ENCODE assay signal across 17 cellular contexts in genomic region chr20:61533231-61533631, GRCh38.
DNase-seq lines count a peak whose midpoint lies in the region; ATAC-seq and TF ChIP-seq lines count a peak whose summit lies in the region.
"Had no signal": no experiment of that assay in that cellular context is flagged by ENCODE, and none has a peak within 500 bp of the region (broad histone marks: within the 10 kb centered on the region; RNA-seq: fewer than 3 reads in every experiment).

No MANE protein-coding gene starts in this region.

- H3K27ac Mint-ChIP-seq in natural killer cell treated with Interleukin-12 subunit alpha and Interleukin-12 subunit beta and Interleukin-15 and Interleukin-18, amount 100 ng/mL, for 72 hours = no peak overlapping the region
- H3K27ac Mint-ChIP-seq in natural killer cell = no peak overlapping the region
- H3K27ac Mint-ChIP-seq in stimulated activated memory B cell treated with anti-CD40 and anti-IgM and Interleukin-4, amounts not matched to agents 10 μg/mL and 1 μg/mL and 100 μg/mL, for 72 hours = no peak overlapping the region
- H3K27ac Mint-ChIP-seq: CD14-positive monocyte; CD4-positive, alpha-beta memory T cell had no signal

- H2AFZ ChIP-seq in neuronal stem cell (ENCODE audit: low read length) = no peak overlapping the region
- H2AFZ ChIP-seq: GM23248 had no signal

- no peak for TF ChIP-seq CTCF in natural killer cell (IDR thresholded peaks at IDR 0.05)

- H2BK15ac ChIP-seq in neuronal stem cell (ENCODE audit: low read length) = no peak overlapping the region

- no peaks in the 10 kb centered on the region for H3K36me3 Mint-ChIP-seq in natural killer cell treated with Interleukin-12 subunit alpha and Interleukin-12 subunit beta and Interleukin-15 and Interleukin-18, amount 100 ng/mL, for 72 hours
- no peaks in the 10 kb centered on the region for H3K36me3 Mint-ChIP-seq in natural killer cell
- no peaks in the 10 kb centered on the region for H3K36me3 Mint-ChIP-seq in stimulated activated memory B cell treated with anti-CD40 and anti-IgM and Interleukin-4, amounts not matched to agents 10 μg/mL and 1 μg/mL and 100 μg/mL, for 72 hours
- H3K36me3 Mint-ChIP-seq: CD14-positive monocyte; CD4-positive, alpha-beta memory T cell had no signal

- peak overlapping the region; percentile 12 for H3K9ac ChIP-seq in neuronal stem cell (ENCODE audit: low read depth, low read length, poor library complexity)
- H3K9ac ChIP-seq: BLaER1, GM23248 had no signal

- no peaks in the 10 kb centered on the region for H3K27me3 ChIP-seq in neuronal stem cell (ENCODE audit: control insufficient read depth in 3 of 3, insufficient read depth in 3 of 3, low read depth in 1 of 3, low read length in 3 of 3)
- H3K27me3 ChIP-seq: BLaER1 had no signal

- no peaks in the 10 kb centered on the region for H3K36me3 ChIP-seq in neuronal stem cell (replicated peaks in 1 of 2; ENCODE audit: control insufficient read depth in 2 of 2, insufficient read depth in 2 of 2, low read length in 2 of 2)
- H3K36me3 ChIP-seq: BLaER1 had no signal

- no peak overlapping the region for H3K4me3 Mint-ChIP-seq in natural killer cell treated with Interleukin-12 subunit alpha and Interleukin-12 subunit beta and Interleukin-15 and Interleukin-18, amount 100 ng/mL, for 72 hours
- no peak overlapping the region for H3K4me3 Mint-ChIP-seq in natural killer cell
- no peak overlapping the region for H3K4me3 Mint-ChIP-seq in stimulated activated memory B cell treated with anti-CD40 and anti-IgM and Interleukin-4, amounts not matched to agents 10 μg/mL and 1 μg/mL and 100 μg/mL, for 72 hours
- H3K4me3 Mint-ChIP-seq: CD14-positive monocyte; CD4-positive, alpha-beta memory T cell had no signal

- H3K18ac ChIP-seq in neuronal stem cell (ENCODE audit: low read length) = peak overlapping the region; percentile 61

- no peak overlapping the region for H3K4me2 ChIP-seq in neuronal stem cell (ENCODE audit: insufficient read depth, low read length, poor library complexity, severe bottlenecking)
- H3K4me2 ChIP-seq: BLaER1 had no signal

- no CpG with 5 or more reads among the region's 18 CpGs for WGBS in neuronal stem cell (ENCODE audit: extremely low coverage in 2 of 2, insufficient read length in 2 of 2, insufficient replicate concordance in 1 of 2), 2 donors

- peaks cover 2% of the 10 kb centered on the region for H3K79me1 ChIP-seq in neuronal stem cell (ENCODE audit: low read depth, low read length)

- H2AK5ac ChIP-seq in neuronal stem cell (ENCODE audit: low read depth, low read length) = no peak overlapping the region

- no peak overlapping the region for H2BK12ac ChIP-seq in neuronal stem cell (ENCODE audit: low read length)

- no peak for DNase-seq in natural killer cell treated with Interleukin-12 subunit alpha and Interleukin-12 subunit beta and Interleukin-15 and Interleukin-18, amount 100 ng/mL, for 72 hours (ENCODE audit: low spot score)
- DNase-seq in natural killer cell (no peak), neuronal stem cell (ENCODE audit: low spot score) (no peak), NCI-H2029 treated with DMSO at 0.1 percent for 48 hours (lab: John Stamatoyannopoulos, UW) (no peak), GF-D8 (lab: John Stamatoyannopoulos, UW) (no peak), SKM-1 treated with dmso at 0.1 percent for 144 hours (lab: John Stamatoyannopoulos, UW; ENCODE audit: unreplicated experiment) (no peak)
- DNase-seq: 8988T; CD4-positive, alpha-beta memory T cell; DMS153; DMS79; GDM1; GM23248; HCEC 1CT; IMR-90 had no signal

- peaks cover 0 to 4% of the 10 kb centered on the region in 2 donors for H3K27me3 Mint-ChIP-seq in natural killer cell treated with Interleukin-12 subunit alpha and Interleukin-12 subunit beta and Interleukin-15 and Interleukin-18, amount 100 ng/mL, for 72 hours
- H3K27me3 Mint-ChIP-seq in natural killer cell (ENCODE audit: low read depth in 2 of 2) = no peaks in the 10 kb centered on the region
- no peaks in the 10 kb centered on the region for H3K27me3 Mint-ChIP-seq in stimulated activated memory B cell treated with anti-CD40 and anti-IgM and Interleukin-4, amounts not matched to agents 10 μg/mL and 1 μg/mL and 100 μg/mL, for 72 hours

- no peaks in the 10 kb centered on the region for H3K9me3 Mint-ChIP-seq in natural killer cell treated with Interleukin-12 subunit alpha and Interleukin-12 subunit beta and Interleukin-15 and Interleukin-18, amount 100 ng/mL, for 72 hours
- no peaks in the 10 kb centered on the region for H3K9me3 Mint-ChIP-seq in natural killer cell
- H3K9me3 Mint-ChIP-seq in stimulated activated memory B cell treated with anti-CD40 and anti-IgM and Interleukin-4, amounts not matched to agents 10 μg/mL and 1 μg/mL and 100 μg/mL, for 72 hours = no peaks in the 10 kb centered on the region

- no peak overlapping the region for H4K91ac ChIP-seq in neuronal stem cell (ENCODE audit: low read depth, low read length, poor library complexity)

- intact Hi-C loops in natural killer cell (cut with micrococcal nuclease) = no loop called here

- H4K8ac ChIP-seq in neuronal stem cell (ENCODE audit: low read depth, low read length) = no peak overlapping the region

- H3K9me3 ChIP-seq in neuronal stem cell (replicated peaks in 1 of 2; ENCODE audit: control insufficient read depth in 2 of 2, insufficient read depth in 1 of 2, low read depth in 1 of 2, low read length in 2 of 2) = no peaks in the 10 kb centered on the region
- H3K9me3 ChIP-seq: BLaER1 had no signal

- H3K4me1 Mint-ChIP-seq in natural killer cell treated with Interleukin-12 subunit alpha and Interleukin-12 subunit beta and Interleukin-15 and Interleukin-18, amount 100 ng/mL, for 72 hours (ENCODE audit: low read depth in 2 of 2) = no peaks in the 10 kb centered on the region
- no peaks in the 10 kb centered on the region for H3K4me1 Mint-ChIP-seq in natural killer cell
- no peaks in the 10 kb centered on the region for H3K4me1 Mint-ChIP-seq in stimulated activated memory B cell treated with anti-CD40 and anti-IgM and Interleukin-4, amounts not matched to agents 10 μg/mL and 1 μg/mL and 100 μg/mL, for 72 hours
- H3K4me1 Mint-ChIP-seq: CD14-positive monocyte; CD4-positive, alpha-beta memory T cell had no signal

- H3K23ac ChIP-seq in neuronal stem cell (ENCODE audit: low read depth, low read length, poor library complexity) = no peak overlapping the region

- peak overlapping the region; percentile 49 for H3K14ac ChIP-seq in neuronal stem cell (ENCODE audit: low read length)

- no peak overlapping the region for H3K4me3 ChIP-seq in neuronal stem cell (ENCODE audit: low read length in 2 of 2)
- H3K4me3 ChIP-seq: BLaER1, GM23248 had no signal

- H3K4me1 ChIP-seq in neuronal stem cell (ENCODE audit: control insufficient read depth in 2 of 2, insufficient read depth in 1 of 2, low read depth in 1 of 2, low read length in 2 of 2) = peaks cover 4 to 9% of the 10 kb centered on the region in 2 donors

- H2BK5ac ChIP-seq in neuronal stem cell (ENCODE audit: low read length) = no peak overlapping the region

- no peak overlapping the region for H3K27ac ChIP-seq in neuronal stem cell (replicated peaks; ENCODE audit: low read length)
- H3K27ac ChIP-seq: BLaER1, GM23248 had no signal

- peak; percentile 24 to 52 for ATAC-seq in natural killer cell treated with Interleukin-12 subunit alpha and Interleukin-12 subunit beta and Interleukin-15 and Interleukin-18, amount 100 ng/mL, for 72 hours
- ATAC-seq in natural killer cell = no peak
- peak; percentile 25 for ATAC-seq in stimulated activated memory B cell treated with anti-CD40 and anti-IgM and Interleukin-4, amounts not matched to agents 10 μg/mL and 1 μg/mL and 100 μg/mL, for 72 hours

- H3K4ac ChIP-seq in neuronal stem cell (ENCODE audit: low read length) = no peak overlapping the region

- H2BK120ac ChIP-seq in neuronal stem cell (ENCODE audit: low read depth, low read length) = no peak overlapping the region

Comparison
In these comparisons a context has a peak if more than half of its experiments do, and no peak if none do; other contexts are left out.
1. ATAC-seq: peak in natural killer cell treated with Interleukin-12 subunit alpha and Interleukin-12 subunit beta and Interleukin-15 and Interleukin-18, amount 100 ng/mL, for 72 hours (2 of 2) and stimulated activated memory B cell treated with anti-CD40 and anti-IgM and Interleukin-4, amounts not matched to agents 10 μg/mL and 1 μg/mL and 100 μg/mL, for 72 hours (single experiment); none in natural killer cell (0 of 3).